In genomic region chr6:89941031-89941775, GRCh38 we compare ENCODE assay signal across 8 cellular contexts. TPM values are rescaled to one million over a fixed set of nuclear protein-coding genes. Genes with fewer than 3 reads are reported as not detected.
DNase-seq lines count a peak whose midpoint lies in the region; ATAC-seq and TF ChIP-seq lines count a peak whose summit lies in the region.

No MANE protein-coding gene starts in this region.

- POLR2A ChIA-PET in Panc1 (lab: Charles Lee) = no interaction called here

- peaks cover 4% of the 10 kb centered on the region for H3K9me3 Mint-ChIP-seq in glutamatergic neuron (ENCODE audit: unreplicated experiment)

- H3K4me3 ChIP-seq in LNCaP clone FGC (ENCODE audit: low read depth, low read length) (no peak overlapping the region), Panc1 (ENCODE audit: low read depth in 2 of 2, low read length in 2 of 2) (peak overlapping the region in 1 of 2 experiments; percentile 7; a peak in 1 of 4 replicates), psoas muscle (no peak overlapping the region)

- no TSS peak for BruUV-seq in Panc1 (replicated peaks; lab: Mats Ljungman, UMichigan)

- H3K36me3 ChIP-seq in Panc1 (ENCODE audit: control insufficient read depth, insufficient read depth, low read length) (no peaks in the 10 kb centered on the region), psoas muscle (ENCODE audit: insufficient read depth in 1 of 2, low read depth in 1 of 2) (peaks cover 0 to 22% of the 10 kb centered on the region in 2 donors)

- H3K4me1 ChIP-seq in Panc1 (ENCODE audit: control insufficient read depth, insufficient read depth, low read length) (peaks cover 2% of the 10 kb centered on the region; the same call in 1 of the 2 replicates), psoas muscle (peaks cover 14% of the 10 kb centered on the region)

- peak overlapping the region; percentile 73 for H3K27ac ChIP-seq in Panc1 (ENCODE audit: low read length)
- H3K27ac ChIP-seq in psoas muscle = peak overlapping the region; percentile 27

- H3K4me1 Mint-ChIP-seq in glutamatergic neuron (ENCODE audit: low read depth, unreplicated experiment) = peaks cover 27% of the 10 kb centered on the region

- H3K27me3 ChIP-seq in Panc1 (ENCODE audit: control insufficient read depth, insufficient read depth, low read length) = no peaks in the 10 kb centered on the region
- no peaks in the 10 kb centered on the region for H3K27me3 ChIP-seq in psoas muscle (ENCODE audit: insufficient read depth in 3 of 3, low read length in 2 of 3)

- in situ Hi-C loops in Panc1 (cut with HindIII; ENCODE audit: low pct_unique_long_range_greater_than_20kb, low sequenced_read_pairs) = no loop called here

- 41 to 76% (median 51%) methylated on average over 15 of the region's 15 CpGs for WGBS in psoas muscle, 3 donors

- H3K27me3 Mint-ChIP-seq in glutamatergic neuron (ENCODE audit: unreplicated experiment) = peaks cover 7% of the 10 kb centered on the region

- intact Hi-C loops in Panc1 (cut with micrococcal nuclease; ENCODE audit: unreplicated experiment) = loop anchor here (2.0 to 10.0 kb wide), 3 partner anchors 30 to 454 kb away; no protein-coding TSS in a partner anchor
- intact Hi-C loops in psoas muscle (cut with DNase I) = loop anchor here (1.0 to 5.0 kb wide), 4 partner anchors 361 to 538 kb away; no protein-coding TSS in a partner anchor

- peak overlapping the region; percentile 8 for H3K4me3 Mint-ChIP-seq in glutamatergic neuron (ENCODE audit: unreplicated experiment)

- ATAC-seq in Panc1 (peak; percentile 67), psoas muscle (peak; percentile 27 to 73 (median 52)), HG02759 (IDR thresholded peaks at IDR 0.05; ENCODE audit: unreplicated experiment) (no peak), HG03460 (IDR thresholded peaks at IDR 0.05; ENCODE audit: unreplicated experiment) (no peak)

- H3K27ac Mint-ChIP-seq in glutamatergic neuron (ENCODE audit: unreplicated experiment) = peak overlapping the region; percentile 90

- no peak for TF ChIP-seq CTCF in LNCaP clone FGC (IDR thresholded peaks at IDR 0.05; ENCODE audit: control insufficient read depth, extremely low read depth, insufficient read depth)
- no peak for TF ChIP-seq CTCF in Panc1 (IDR thresholded peaks at IDR 0.05)
- no peak for TF ChIP-seq CTCF in glutamatergic neuron (IDR thresholded peaks at IDR 0.05; ENCODE audit: partially characterized antibody, unreplicated experiment)
- no peak for TF ChIP-seq CTCF in psoas muscle (IDR thresholded peaks at IDR 0.05)

- H3K9me3 ChIP-seq in Panc1 (ENCODE audit: control insufficient read depth, insufficient read depth, low read depth, low read length) = no peaks in the 10 kb centered on the region
- peaks cover 3% of the 10 kb centered on the region for H3K9me3 ChIP-seq in psoas muscle

- peaks cover 16% of the 10 kb centered on the region for H3K36me3 Mint-ChIP-seq in glutamatergic neuron (ENCODE audit: unreplicated experiment)

- DNase-seq in LNCaP clone FGC (ENCODE audit: low read depth) = peak; percentile 78
- no peak for DNase-seq in Panc1 (ENCODE audit: low read depth, low spot score)
- peak; percentile 35 for DNase-seq in glutamatergic neuron
- peak; percentile 35 to 67 for DNase-seq in psoas muscle
- no peak for DNase-seq in central memory CD4-positive, alpha-beta T cell
- no peak for DNase-seq in RKO (ENCODE audit: low spot score)

- CTCF ChIA-PET in Panc1 (lab: Charles Lee) = interaction anchor here (0.5 to 1.7 kb wide), 12 partner anchors 11 to 629 kb away, joined by 3 to 24 read pairs (median 4); no protein-coding TSS in a partner anchor

RNA-seq across cellular contexts. Expression of gene GJA10, which starts 46.9 kb away (rescaled TPM):
- total RNA-seq in Panc1 (2021; ENCODE audit: unreplicated experiment) = not detected
- not detected for polyA plus RNA-seq in Panc1 (2012; ENCODE audit: insufficient read length)
- total RNA-seq in glutamatergic neuron (ENCODE audit: unreplicated experiment) = not detected
- not detected for total RNA-seq in psoas muscle
- polyA plus RNA-seq in psoas muscle = not detected

Comparison
In these comparisons a context has a peak if more than half of its experiments do, and no peak if none do; other contexts are left out.
1. DNase-seq: peak in LNCaP clone FGC (single experiment), glutamatergic neuron (single experiment) and psoas muscle (2 of 2); none in Panc1 (single experiment), central memory CD4-positive, alpha-beta T cell (single experiment) and RKO (single experiment).
2. ATAC-seq: peak in Panc1 (single experiment) and psoas muscle (4 of 4); none in HG02759 (single experiment) and HG03460 (single experiment).